ENCODE assay signal across 18 cellular contexts in genomic region chr1:5599541-5599940, GRCh38.
"Had no signal": no experiment of that assay in that cellular context is flagged by ENCODE, and none has a peak within 500 bp of the region (broad histone marks: within the 10 kb centered on the region; RNA-seq: fewer than 3 reads in every experiment).

No MANE protein-coding gene starts in this region.

- DNase-seq: activated CD4-positive, alpha-beta T cell treated with anti-CD3 and anti-CD28 coated beads for 36 hours; activated CD8-positive, alpha-beta T cell treated with anti-CD3 and anti-CD28 coated beads, Interleukin-2, amount 10 ng/mL, durations not matched to agents 7 days and 5 days; activated gamma-delta T cell; effector CD8-positive, alpha-beta T cell; esophagus squamous epithelium; heart right ventricle; immature natural killer cell; kidney glomerular epithelial cell; left ventricle myocardium superior; mesenchymal stem cell; occipital lobe; stimulated activated CD4-positive, alpha-beta T cell treated with anti-CD3 and anti-CD28 coated beads, Interleukin-12 subunit alpha, Interleukin-12 subunit beta, amount 100 ng/mL, for 4 hours; stimulated activated CD4-positive, alpha-beta T cell treated with anti-CD3 and anti-CD28 coated beads, Interleukin-1b, Interleukin-23, amount 100 ng/mL, for 48 hours; stimulated activated naive CD8-positive, alpha-beta T cell treated with anti-CD3 and anti-CD28 coated beads, Interleukin-15, Interleukin-2, amounts not matched to agents 100 U/mL and 50 U/mL, for 24 hours had no signal

- H3K27ac ChIP-seq: breast epithelium, esophagus squamous epithelium, heart right ventricle, tibial nerve had no signal

- H3K36me3 ChIP-seq: breast epithelium, esophagus squamous epithelium, heart right ventricle, tibial nerve had no signal

- H3K27me3 ChIP-seq: tibial nerve had no signal

- H3K9me3 ChIP-seq: breast epithelium, esophagus squamous epithelium, heart right ventricle, tibial nerve had no signal

- ATAC-seq: activated CD4-positive, alpha-beta T cell treated with anti-CD3 and anti-CD28 coated beads for 36 hours; activated CD8-positive, alpha-beta T cell treated with anti-CD3 and anti-CD28 coated beads, Interleukin-2, amount 10 ng/mL, durations not matched to agents 7 days and 5 days; heart right ventricle; left ventricle myocardium superior; naive thymus-derived CD8-positive, alpha-beta T cell; stimulated activated naive CD8-positive, alpha-beta T cell treated with anti-CD3 and anti-CD28 coated beads, Interleukin-15, Interleukin-2, amounts not matched to agents 100 U/mL and 50 U/mL, for 24 hours; WTC11 had no signal

- H3K4me3 ChIP-seq: breast epithelium, esophagus squamous epithelium, heart right ventricle, tibial nerve had no signal
